ENCODE assay signal across 19 cellular contexts in genomic region chr1:22786719-22787489, GRCh38.
"Had no signal": no experiment of that assay in that cellular context is flagged by ENCODE, and none has a peak within 500 bp of the region (broad histone marks: within the 10 kb centered on the region; RNA-seq: fewer than 3 reads in every experiment).

No MANE protein-coding gene starts in this region.

- H3K9me3 Mint-ChIP-seq: naive thymus-derived CD8-positive, alpha-beta T cell had no signal

- H3K27ac ChIP-seq: heart left ventricle, pancreas, suprapubic skin, thyroid gland, upper lobe of right lung, vagina had no signal

- H3K4me3 Mint-ChIP-seq: naive thymus-derived CD8-positive, alpha-beta T cell had no signal

- ATAC-seq: heart left ventricle; mucosa of descending colon; naive thymus-derived CD8-positive, alpha-beta T cell; pancreas; right cardiac atrium; upper lobe of right lung had no signal

- H3K27ac Mint-ChIP-seq: naive thymus-derived CD8-positive, alpha-beta T cell; progenitor cell of endocrine pancreas had no signal

- FAIRE-seq: pancreas, small intestine had no signal

- H3K4me1 Mint-ChIP-seq: naive thymus-derived CD8-positive, alpha-beta T cell had no signal

- DNase-seq: cortex of kidney; dorsolateral prefrontal cortex; effector CD8-positive, alpha-beta T cell; foreskin melanocyte; heart left ventricle; hippocampal formation; mucosa of descending colon; naive thymus-derived CD8-positive, alpha-beta T cell; occipital lobe; pancreas; right cardiac atrium; small intestine; stimulated activated CD4-positive, alpha-beta T cell treated with anti-CD3 and anti-CD28 coated beads, Interleukin-12 subunit alpha, Interleukin-12 subunit beta, amount 100 ng/mL, for 4 hours; stimulated activated naive CD4-positive, alpha-beta T cell treated with Interleukin-2 at 50 U/mL for 16 hours; upper lobe of right lung had no signal

- H3K36me3 Mint-ChIP-seq: naive thymus-derived CD8-positive, alpha-beta T cell had no signal

- H3K4me1 ChIP-seq: upper lobe of right lung had no signal

- H3K9me3 ChIP-seq: heart left ventricle, mucosa of descending colon, pancreas, suprapubic skin, thyroid gland, upper lobe of right lung, vagina had no signal

- H3K4me3 ChIP-seq: dorsolateral prefrontal cortex, heart left ventricle, mucosa of descending colon, pancreas, suprapubic skin, thyroid gland, upper lobe of right lung, vagina had no signal

- H3K27me3 Mint-ChIP-seq: progenitor cell of endocrine pancreas had no signal

- H3K36me3 ChIP-seq: heart left ventricle, pancreas, suprapubic skin, thyroid gland, upper lobe of right lung, vagina had no signal

- H3K27me3 ChIP-seq: dorsolateral prefrontal cortex, pancreas, suprapubic skin, thyroid gland, upper lobe of right lung, vagina had no signal
